ENCODE assay signal across 8 cellular contexts in genomic region chr14:69398053-69398817, GRCh38. TPM values are rescaled to one million over a fixed set of nuclear protein-coding genes. Genes with fewer than 3 reads are reported as not detected.
DNase-seq lines count a peak whose midpoint lies in the region; ATAC-seq, FAIRE-seq and TF ChIP-seq lines count a peak whose summit lies in the region.

Gene ERH (minus strand): TSS chr14:69398299. CDS start chr14:69398233, 66 bp downstream.
Gene SLC39A9 (plus strand): TSS chr14:69398692. CDS start chr14:69399370, 678 bp downstream.

- peaks cover 13 to 30% (median 24%) of the 10 kb centered on the region in 4 experiments for H3K36me3 ChIP-seq in H1 (ENCODE audit: control insufficient read depth in 2 of 4, insufficient read depth in 4 of 4, low read length in 3 of 4)

- peaks cover 26 to 89% of the 10 kb centered on the region in 2 experiments for H3K79me2 ChIP-seq in H1 (ENCODE audit: control insufficient read depth in 1 of 2, insufficient read depth in 2 of 2, low read length in 2 of 2)

- no peaks in the 10 kb centered on the region for H3K27me3 Mint-ChIP-seq in memory B cell

- no peak within 1 kb of the TSS for H2BK120ac ChIP-seq in H1 (replicated peaks; ENCODE audit: low read depth, low read length)

- TF ChIP-seq EP300 in H1 (IDR thresholded peaks at IDR 0.05; ENCODE audit: borderline replicate concordance in 1 of 2, low read depth in 2 of 2, low read length in 2 of 2), result 0 out of 3 replicates have a peak, but pooled peaks of 1 of the 2 experiments have one; percentile 4

- peak within 1 kb of the TSS; percentile 100 for H3K27ac Mint-ChIP-seq in memory B cell

- DNase-seq in COLO829 (ENCODE audit: low spot score), result peak; percentile 89
- DNase-seq in HTR-8/SVneo (ENCODE audit: insufficient read length, low spot score), result peak; percentile 100
- peak; percentile 96 for DNase-seq in NOMO-1 treated with dmso at 0.1 percent for 144 hours (lab: John Stamatoyannopoulos, UW; ENCODE audit: unreplicated experiment)
- peak; percentile 54 to 82 (median 74) for DNase-seq in activated CD8-positive, alpha-beta memory T cell treated with anti-CD3 and anti-CD28 coated beads for 48 hours (ENCODE audit: low read depth in 2 of 3, low spot score in 2 of 3)
- peak; percentile 85 to 89 for DNase-seq in H1 (ENCODE audit: low read depth in 1 of 2, low spot score in 2 of 2)
- DNase-seq in memory B cell (ENCODE audit: low spot score in 2 of 2), result peak; percentile 85 to 87
- DNase-seq in stimulated activated CD8-positive, alpha-beta memory T cell treated with anti-CD3 and anti-CD28 coated beads, Interleukin-12 subunit alpha, Interleukin-12 subunit beta, amount 100 ng/mL, for 24 hours (ENCODE audit: extremely low read depth), result peak; percentile 79

- ATAC-seq in GM21367 (IDR thresholded peaks at IDR 0.05; ENCODE audit: unreplicated experiment), result peak; percentile 79
- ATAC-seq in memory B cell (ENCODE audit: low read depth), result peak; percentile 86

- H3K4ac ChIP-seq in H1 (replicated peaks; ENCODE audit: insufficient read length, low read depth, low read length), result peak within 1 kb of the TSS; percentile 88

- H3K4me3 Mint-ChIP-seq in memory B cell, result peak within 1 kb of the TSS; percentile 96

- H3K79me1 ChIP-seq in H1 (ENCODE audit: low read depth, low read length), result peaks cover 10% of the 10 kb centered on the region

- peaks cover 0 to 2% (median under 1%) of the 10 kb centered on the region in 4 experiments; a peak in 2 of 7 replicates for H3K4me1 ChIP-seq in H1 (replicated peaks in 1 of 4; ENCODE audit: control insufficient read depth in 3 of 4, insufficient read depth in 4 of 4, low read length in 3 of 4)

- H3K36me3 Mint-ChIP-seq in memory B cell, result peaks cover 18% of the 10 kb centered on the region

- peak within 1 kb of the TSS; percentile 39 for H4K5ac ChIP-seq in H1 (ENCODE audit: insufficient read length, low read depth, low read length)

- TF ChIP-seq POLR2A in H1 (IDR thresholded peaks at IDR 0.05; ENCODE audit: control extremely low read depth in 1 of 2, low read depth in 2 of 2, low read length in 2 of 2), result peak; percentile 81 to 98

- H3K4me3 ChIP-seq in H1 (ENCODE audit: extremely low read depth in 1 of 4, insufficient read depth in 2 of 4, low read depth in 3 of 4, low read length in 4 of 4), result peak within 1 kb of the TSS; percentile 83 to 98 (median 92)

- no peak within 1 kb of the TSS; the same call in 1 of the 2 replicates for H2BK12ac ChIP-seq in H1 (ENCODE audit: low read depth, low read length)

- H2BK5ac ChIP-seq in H1 (ENCODE audit: low read depth, low read length), result peak within 1 kb of the TSS; percentile 92

- FAIRE-seq in HTR-8/SVneo (lab: Jason Lieb, UNC) (peak; percentile 100), H1 (lab: Jason Lieb, UNC) (peak; percentile 82)

- peak within 1 kb of the TSS; percentile 80; the same call in 1 of the 2 replicates for H2AFZ ChIP-seq in H1 (ENCODE audit: low read length)

- TF ChIP-seq CTCF in H1 (IDR thresholded peaks at IDR 0.05; ENCODE audit: control extremely low read depth in 1 of 3, insufficient read depth in 1 of 3, low read depth in 1 of 3, low read length in 3 of 3), result no peak

- H2BK15ac ChIP-seq in H1 (ENCODE audit: low read length), result no peak within 1 kb of the TSS

- peaks cover 2 to 8% of the 10 kb centered on the region in 2 experiments for H4K20me1 ChIP-seq in H1 (replicated peaks in 1 of 2; ENCODE audit: control insufficient read depth in 1 of 2, insufficient read depth in 2 of 2, low read length in 2 of 2)

- H3K4me2 ChIP-seq in H1 (ENCODE audit: insufficient read depth in 1 of 2, low read depth in 2 of 2, low read length in 2 of 2), result peak within 1 kb of the TSS; percentile 80 to 96

- peak within 1 kb of the TSS; percentile 48 for H3K18ac ChIP-seq in H1 (ENCODE audit: extremely low read depth, low read length)

- H3K9ac ChIP-seq in H1 (replicated peaks in 1 of 4; ENCODE audit: extremely low read depth in 1 of 4, low read depth in 3 of 4, low read length in 3 of 4), result peak within 1 kb of the TSS; percentile 95 to 98 (median 98)

- 1% methylated on average over 50 of the region's 53 CpGs; no CpG with 5 or more reads in 1 of the 2 experiments for WGBS in H1 (ENCODE audit: extremely low coverage in 1 of 2, insufficient coverage in 1 of 2, insufficient read length in 1 of 2, insufficient replicate concordance in 2 of 2, low coverage in 1 of 2, low lambda C conversion rate in 2 of 2, missing lambda C conversion rate in 1 of 2), 2 experiments

- no peak within 1 kb of the TSS for H3K14ac ChIP-seq in H1 (ENCODE audit: insufficient read length)

- peaks cover 5% of the 10 kb centered on the region for H3K23me2 ChIP-seq in H1 (ENCODE audit: low read depth, low read length)

- no peak within 1 kb of the TSS for H3K23ac ChIP-seq in H1 (ENCODE audit: insufficient read length)

- H3K9me3 ChIP-seq in H1 (ENCODE audit: insufficient read depth in 2 of 2, low read depth in 1 of 2, low read length in 1 of 2), result no peaks in the 10 kb centered on the region

- H4K91ac ChIP-seq in H1 (replicated peaks; ENCODE audit: insufficient read length, low read length), result peak within 1 kb of the TSS; percentile 87

- H3K56ac ChIP-seq in H1 (replicated peaks; ENCODE audit: insufficient read length, low read depth, low read length), result peak within 1 kb of the TSS; percentile 83

- no peaks in the 10 kb centered on the region for H3K9me3 Mint-ChIP-seq in memory B cell

- POLR2A ChIA-PET in H1 (lab: Charles Lee; ENCODE audit: partially characterized antibody), result interaction anchor here (0.6 to 8.5 kb wide), 33 partner anchors 10 to 368 kb away, joined by 3 to 131 read pairs (median 4); partner anchors contain the start of genes EXD2, GALNT16, PLEKHD1 and SRSF5

- no peaks in the 10 kb centered on the region for H3K27me3 ChIP-seq in H1 (replicated peaks in 1 of 4; ENCODE audit: control insufficient read depth in 3 of 4, extremely low read depth in 1 of 4, insufficient read depth in 3 of 4, low read length in 3 of 4)

- TF ChIP-seq RAD21 in H1 (IDR thresholded peaks at IDR 0.05 in 1 of 2, conservative IDR thresholded peaks at IDR 0.05 in 1 of 2; ENCODE audit: low read depth in 2 of 2, low read length in 2 of 2), result no peak

- peaks cover 20% of the 10 kb centered on the region for H3K4me1 Mint-ChIP-seq in memory B cell

- peak within 1 kb of the TSS; percentile 24; the same call in 1 of the 2 replicates for H2BK20ac ChIP-seq in H1 (ENCODE audit: low read length)

- H4K8ac ChIP-seq in H1 (ENCODE audit: extremely low read depth, insufficient read depth, low read length), result peak within 1 kb of the TSS; percentile 98

- CTCF ChIA-PET in H1 (lab: Charles Lee; ENCODE audit: partially characterized antibody), result interaction anchor here (1.1 to 1.3 kb wide), 3 partner anchors 61 to 155 kb away, joined by 3 to 7 read pairs (median 3); no protein-coding TSS in a partner anchor

- no peak within 1 kb of the TSS for H2AK5ac ChIP-seq in H1 (ENCODE audit: low read depth, low read length)

- peak within 1 kb of the TSS; percentile 93 for H3K27ac ChIP-seq in H1 (ENCODE audit: low read depth, low read length)

TF ChIP-seq in H1, 55 proteins besides CTCF, POLR2A, EP300 and RAD21 (continues in another document):
- peak; percentile 98 for TF ChIP-seq YY1 (IDR thresholded peaks at IDR 0.05; ENCODE audit: low read depth, low read length)
- no peak for TF ChIP-seq ZNF274 (IDR thresholded peaks at IDR 0.05; ENCODE audit: borderline replicate concordance, extremely low read depth, low read length)
- peak; percentile 82 for TF ChIP-seq TAF7 (optimal IDR thresholded peaks at IDR 0.05; ENCODE audit: borderline replicate concordance, low read depth, low read length)
- TF ChIP-seq TCF12 (IDR thresholded peaks at IDR 0.05; ENCODE audit: low read depth, low read length), result no peak
- TF ChIP-seq KDM1A (IDR thresholded peaks at IDR 0.05; ENCODE audit: borderline replicate concordance, low read length), result no peak
- no peak for TF ChIP-seq SIRT6 (IDR thresholded peaks at IDR 0.05; ENCODE audit: low read length)
- TF ChIP-seq NANOG (IDR thresholded peaks at IDR 0.05; ENCODE audit: insufficient read depth, low read depth, low read length, poor library complexity, severe bottlenecking), result no peak
- peak; percentile 97 to 99; a peak in 3 of 4 replicates for TF ChIP-seq SIN3A (conservative IDR thresholded peaks at IDR 0.05 in 1 of 2, IDR thresholded peaks at IDR 0.05 in 1 of 2; ENCODE audit: low read depth in 1 of 2, low read length in 2 of 2)
- peak; percentile 93 for TF ChIP-seq TBP (IDR thresholded peaks at IDR 0.05; ENCODE audit: low read depth, low read length)
- peak in 1 of 2 experiments; percentile 90; a peak in 1 of 4 replicates for TF ChIP-seq HDAC2 (IDR thresholded peaks at IDR 0.05; ENCODE audit: borderline replicate concordance in 1 of 2, low read depth in 2 of 2, low read length in 2 of 2)
- TF ChIP-seq NRF1 (IDR thresholded peaks at IDR 0.05; ENCODE audit: low read depth, low read length), result no peak
- no peak for TF ChIP-seq RNF2 (IDR thresholded peaks at IDR 0.05; ENCODE audit: borderline replicate concordance, low read depth, low read length, missing control alignments, poor library complexity, severe bottlenecking)
- no peak for TF ChIP-seq CBX8 (IDR thresholded peaks at IDR 0.05; ENCODE audit: borderline replicate concordance, low read depth, low read length)
- TF ChIP-seq CTBP2 (IDR thresholded peaks at IDR 0.05; ENCODE audit: borderline replicate concordance, insufficient read depth, insufficient read length, low read length), result no peak
- peak; percentile 72 for TF ChIP-seq ASH2L (IDR thresholded peaks at IDR 0.05; ENCODE audit: low read length)

RNA-seq across cellular contexts. Expression of gene ERH, which starts in this region (rescaled TPM):
- total RNA-seq in H1 (2021; fragmentation: NEBNext Ultra II Directional; extraction: Animal tissue kit (Norgen Biotek cat#: 25700)), result 447 and 454 TPM in 2 replicates
- polyA plus RNA-seq in H1 (2011; rRNA removed), result 157 and 329 TPM in 2 replicates
- 282 TPM for polyA plus RNA-seq in H1 (2011; cell fraction: cytosol; rRNA removed)
- 29.6 TPM for polyA plus RNA-seq in H1 (2011; cell fraction: nucleus; rRNA removed)
- 272 to 407 TPM (median 327 TPM) in 4 replicates for polyA plus RNA-seq in H1 (2012, experiment 1 of 2)
- 80.4 TPM for polyA plus RNA-seq in H1 (2012, experiment 2 of 2)
- polyA plus RNA-seq in H1 (2013, experiment 1 of 2), result 315 TPM
- polyA plus RNA-seq in H1 (2013, experiment 2 of 2), result 331 TPM
- 77.2 and 87.2 TPM in 2 replicates for polyA minus RNA-seq in H1 (2011; rRNA and poly(A)+ RNA removed)
- polyA minus RNA-seq in H1 (2011; cell fraction: cytosol; rRNA and poly(A)+ RNA removed), result 146 TPM
- polyA minus RNA-seq in H1 (2011; cell fraction: nucleus; rRNA and poly(A)+ RNA removed), result 94.6 TPM

RNA-seq across cellular contexts. Expression of gene SLC39A9, which starts in this region (rescaled TPM):
- total RNA-seq in H1 (2021; fragmentation: NEBNext Ultra II Directional; extraction: Animal tissue kit (Norgen Biotek cat#: 25700)), result 43.8 and 44.2 TPM in 2 replicates
- 26.6 and 31.0 TPM in 2 replicates for polyA plus RNA-seq in H1 (2011; rRNA removed)
- polyA plus RNA-seq in H1 (2011; cell fraction: cytosol; rRNA removed), result 28.2 TPM
- polyA plus RNA-seq in H1 (2011; cell fraction: nucleus; rRNA removed), result 19.2 TPM
- polyA plus RNA-seq in H1 (2012, experiment 1 of 2), result 19.7 to 28.2 TPM (median 25.4 TPM) in 4 replicates
- 5.0 TPM for polyA plus RNA-seq in H1 (2012, experiment 2 of 2)
- 29.4 TPM for polyA plus RNA-seq in H1 (2013, experiment 1 of 2)
- 36.4 TPM for polyA plus RNA-seq in H1 (2013, experiment 2 of 2)
- 141 and 182 TPM in 2 replicates for polyA minus RNA-seq in H1 (2011; rRNA and poly(A)+ RNA removed)
- 41.2 TPM for polyA minus RNA-seq in H1 (2011; cell fraction: cytosol; rRNA and poly(A)+ RNA removed)
- 39.3 TPM for polyA minus RNA-seq in H1 (2011; cell fraction: nucleus; rRNA and poly(A)+ RNA removed)

Comparison
In these comparisons a context has a peak if more than half of its experiments do, and no peak if none do; other contexts are left out.
1. Peak in every context shown above with its lines: DNase-seq, ATAC-seq, H3K4me3 ChIP-seq and H3K27ac ChIP-seq.